8 cellular contexts compared by ENCODE assay signal in the genomic region with DNA sequence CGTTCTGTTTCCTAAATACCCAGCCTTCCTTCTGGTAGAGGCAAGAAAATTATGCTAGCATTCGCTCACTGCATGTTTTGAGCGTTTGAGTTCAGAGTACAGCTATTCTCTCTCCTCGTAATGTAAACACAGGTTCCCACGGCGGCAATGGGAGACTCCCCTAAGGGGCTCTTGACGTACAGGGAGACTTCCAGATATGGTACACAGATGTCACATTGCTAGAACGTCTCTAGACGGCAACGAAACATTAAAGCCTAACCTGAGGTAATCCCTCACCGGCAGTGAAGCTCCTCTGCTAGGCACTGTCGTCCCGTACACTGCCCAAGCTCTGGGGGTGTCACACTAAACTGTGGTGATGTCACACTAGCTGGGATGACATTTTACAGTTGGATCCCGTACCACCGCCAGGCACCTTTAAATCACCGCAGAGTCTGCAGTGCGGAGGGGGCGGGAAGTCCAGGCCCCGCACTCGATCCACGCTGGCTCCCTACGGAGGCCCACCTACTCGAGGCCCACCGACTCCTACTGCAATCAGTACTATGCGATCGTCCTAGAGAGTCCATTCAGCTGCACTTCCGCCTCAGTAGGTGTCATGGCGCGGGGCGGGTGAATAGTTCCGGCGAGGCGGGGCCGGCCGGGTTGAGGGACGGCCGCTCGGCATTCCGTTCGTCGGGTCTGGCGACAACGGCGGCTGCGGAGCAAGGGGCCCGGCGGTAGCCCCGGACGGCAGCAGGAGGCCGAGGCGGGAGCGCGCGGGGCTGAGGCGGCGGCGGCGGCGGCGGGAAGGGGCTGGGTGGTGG. TPM values are rescaled to one million over a fixed set of nuclear protein-coding genes. Genes with fewer than 3 reads are reported as not detected.
DNase-seq lines count a peak whose midpoint lies in the region; ATAC-seq and TF ChIP-seq lines count a peak whose summit lies in the region.

A gene (plus strand): TSS at position 375 of the 800 bp plus-strand sequence.

- H3K4me1 Mint-ChIP-seq in natural killer cell treated with Interleukin-12 subunit alpha and Interleukin-12 subunit beta and Interleukin-15 and Interleukin-18, amount 100 ng/mL, for 72 hours (ENCODE audit: low read depth in 2 of 2) = peaks cover 53 to 54% of the 10 kb centered on the region in 2 donors

- TF ChIP-seq POLR2A in Raji (IDR thresholded peaks at IDR 0.05; ENCODE audit: insufficient read depth, low read depth, low read length) = peak; percentile 79

- DNase-seq in EL = peak; percentile 88
- DNase-seq in H4 (ENCODE audit: low spot score) = peak; percentile 64
- peak; percentile 89 for DNase-seq in LoVo (ENCODE audit: low spot score)
- peak; percentile 88 for DNase-seq in activated T-helper 9 cell treated with anti-CD3 and anti-CD28 coated beads, Interleukin-2, amount 50 U/mL, for 16 hours (ENCODE audit: low read depth)
- DNase-seq in fibroblast of peridontal ligament (ENCODE audit: extremely low read depth) = peak; percentile 80
- peak; percentile 94 for DNase-seq in natural killer cell treated with Interleukin-12 subunit alpha and Interleukin-12 subunit beta and Interleukin-15 and Interleukin-18, amount 100 ng/mL, for 72 hours (ENCODE audit: low spot score)
- DNase-seq in stimulated activated naive CD8-positive, alpha-beta T cell treated with anti-CD3 and anti-CD28 coated beads, Interleukin-15, Interleukin-2, amounts not matched to agents 100 U/mL and 50 U/mL, for 24 hours = peak; percentile 94

- no peaks in the 10 kb centered on the region for H3K27me3 Mint-ChIP-seq in natural killer cell treated with Interleukin-12 subunit alpha and Interleukin-12 subunit beta and Interleukin-15 and Interleukin-18, amount 100 ng/mL, for 72 hours

- peak; percentile 88 to 89 for ATAC-seq in natural killer cell treated with Interleukin-12 subunit alpha and Interleukin-12 subunit beta and Interleukin-15 and Interleukin-18, amount 100 ng/mL, for 72 hours
- peak; percentile 63 for ATAC-seq in stimulated activated naive CD8-positive, alpha-beta T cell treated with anti-CD3 and anti-CD28 coated beads, Interleukin-15, Interleukin-2, amounts not matched to agents 100 U/mL and 50 U/mL, for 24 hours

- no peaks in the 10 kb centered on the region for H3K9me3 Mint-ChIP-seq in natural killer cell treated with Interleukin-12 subunit alpha and Interleukin-12 subunit beta and Interleukin-15 and Interleukin-18, amount 100 ng/mL, for 72 hours

- H3K4me3 Mint-ChIP-seq in natural killer cell treated with Interleukin-12 subunit alpha and Interleukin-12 subunit beta and Interleukin-15 and Interleukin-18, amount 100 ng/mL, for 72 hours = peak within 1 kb of the TSS; percentile 95

- H3K27ac Mint-ChIP-seq in natural killer cell treated with Interleukin-12 subunit alpha and Interleukin-12 subunit beta and Interleukin-15 and Interleukin-18, amount 100 ng/mL, for 72 hours = peak within 1 kb of the TSS; percentile 82 to 98

- H3K36me3 Mint-ChIP-seq in natural killer cell treated with Interleukin-12 subunit alpha and Interleukin-12 subunit beta and Interleukin-15 and Interleukin-18, amount 100 ng/mL, for 72 hours = peaks cover 14% of the 10 kb centered on the region

RNA-seq across cellular contexts. Expression of the gene that starts here (rescaled TPM):
- 8.3 and 11.8 TPM in 2 replicates for total RNA-seq in H4 (2014; rRNA removed; shearing (Covaris generic))
- 100 to 1,000 TPM in 1 of 2 donors, 10 to 100 TPM in 1; 80.6 to 110 TPM for total RNA-seq in natural killer cell treated with Interleukin-12 subunit alpha and Interleukin-12 subunit beta and Interleukin-15 and Interleukin-18, amount 100 ng/mL, for 72 hours

Comparison
In these comparisons a context has a peak if more than half of its experiments do, and no peak if none do; other contexts are left out.
1. Peak in every context shown above with its lines: DNase-seq and ATAC-seq.